10 cellular contexts compared by ENCODE assay signal in the genomic region with DNA sequence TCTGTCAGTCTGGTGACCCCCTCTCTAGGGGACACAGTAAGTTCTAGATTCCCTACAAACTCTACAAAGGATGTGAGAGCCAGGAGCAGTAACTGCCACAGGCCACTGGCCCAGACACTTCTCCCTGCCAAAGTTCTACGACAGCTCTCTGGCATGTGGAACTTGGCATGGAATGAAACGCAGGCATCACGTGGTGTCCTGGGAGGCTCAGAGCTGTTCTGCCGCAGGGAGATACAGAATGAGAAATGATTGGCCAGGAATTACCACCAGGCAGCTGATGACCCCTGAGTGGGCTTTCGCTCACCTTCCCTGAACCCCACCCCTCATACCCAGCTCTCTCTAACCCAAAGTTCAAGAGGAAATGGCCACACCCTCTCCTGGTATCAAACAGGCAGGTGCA. TPM values are rescaled to one million over a fixed set of nuclear protein-coding genes. Genes with fewer than 3 reads are reported as not detected.
DNase-seq lines count a peak whose midpoint lies in the region; ATAC-seq and TF ChIP-seq lines count a peak whose summit lies in the region.
"Had no signal": no experiment of that assay in that cellular context is flagged by ENCODE, and none has a peak within 500 bp of the region (broad histone marks: within the 10 kb centered on the region; RNA-seq: fewer than 3 reads in every experiment).

No MANE protein-coding gene starts in this region.

- H2AFZ ChIP-seq in hepatocyte = no peak overlapping the region

- intact Hi-C loops in body of pancreas (cut with DNase I) (no loop called here), sigmoid colon (cut with DNase I) (loop anchor here (5.0 to 10.0 kb wide), 8 partner anchors 78 to 1063 kb away; partner anchors contain the start of genes DNAJC1 and PIP4K2A)

- H3K36me3 ChIP-seq in body of pancreas (replicated peaks in 1 of 2; ENCODE audit: insufficient read depth in 1 of 2, low read depth in 2 of 2) (no peaks in the 10 kb centered on the region), hepatocyte (replicated peaks; ENCODE audit: insufficient read depth, low read depth) (no peaks in the 10 kb centered on the region), sigmoid colon (no peaks in the 10 kb centered on the region), WERI-Rb-1 (no peaks in the 10 kb centered on the region)

- no peaks in the 10 kb centered on the region for H3K9me2 ChIP-seq in hepatocyte (replicated peaks; ENCODE audit: insufficient read depth)

- H3K9me3 ChIP-seq in body of pancreas (no peaks in the 10 kb centered on the region), hepatocyte (ENCODE audit: low read depth) (no peaks in the 10 kb centered on the region), sigmoid colon (no peaks in the 10 kb centered on the region), WERI-Rb-1 (ENCODE audit: severe bottlenecking) (no peaks in the 10 kb centered on the region)

- peak in 1 of 4 donors; percentile 55 for TF ChIP-seq EP300 in sigmoid colon (IDR thresholded peaks at IDR 0.05)

- DNase-seq in H4 (ENCODE audit: low spot score) = peak; percentile 83
- DNase-seq in body of pancreas = peak; percentile 86 to 91 (median 90)
- peak; percentile 39 for DNase-seq in hepatocyte (ENCODE audit: low spot score)
- DNase-seq in sigmoid colon = peak; percentile 90
- no peak for DNase-seq in D341Med (ENCODE audit: low spot score)
- DNase-seq in WERI-Rb-1 = no peak
- DNase-seq: activated effector memory CD4-positive, alpha-beta T cell treated with Interleukin-2 at 50 U/mL for 16 hours; NCI-H2081 had no signal

- no peak overlapping the region for H3K4me2 ChIP-seq in hepatocyte

- H3K4me1 ChIP-seq in body of pancreas = peaks cover 31% of the 10 kb centered on the region
- H3K4me1 ChIP-seq in hepatocyte (ENCODE audit: insufficient read depth) = no peaks in the 10 kb centered on the region
- peaks cover 0 to 41% (median 34%) of the 10 kb centered on the region in 4 donors for H3K4me1 ChIP-seq in sigmoid colon

- peak; percentile 97 for ATAC-seq in body of pancreas
- ATAC-seq in HG02973 (IDR thresholded peaks at IDR 0.05; ENCODE audit: unreplicated experiment) = no peak
- ATAC-seq in GM19324 (IDR thresholded peaks at IDR 0.05; ENCODE audit: low FRiP score, unreplicated experiment) = no peak

- H3K27ac ChIP-seq in body of pancreas = peak overlapping the region; percentile 52 to 81 (median 65)
- peak overlapping the region; percentile 56 for H3K27ac ChIP-seq in hepatocyte
- peak overlapping the region; percentile 4 to 79 (median 40) for H3K27ac ChIP-seq in sigmoid colon
- no peak overlapping the region for H3K27ac ChIP-seq in WERI-Rb-1

- TF ChIP-seq CTCF in body of pancreas (IDR thresholded peaks at IDR 0.05) (peak in 3 of 7 experiments; percentile 2 to 22 (median 22)), hepatocyte (IDR thresholded peaks at IDR 0.05; ENCODE audit: poor library complexity) (no peak), sigmoid colon (IDR thresholded peaks at IDR 0.05) (no peak), WERI-Rb-1 (IDR thresholded peaks at IDR 0.05; ENCODE audit: low read depth, low read length) (no peak)

- 0 to 10% methylated on average over 5 of the region's 5 CpGs for WGBS in body of pancreas, 2 donors
- 70% methylated on average over 5 of the region's 5 CpGs for WGBS in hepatocyte (ENCODE audit: low lambda C conversion rate, missing lambda C conversion rate)
- 10 to 58% methylated on average over 5 of the region's 5 CpGs for WGBS in sigmoid colon, 2 donors

- peak in 1 of 3 donors; percentile 3 for TF ChIP-seq POLR2A in body of pancreas (IDR thresholded peaks at IDR 0.05)
- TF ChIP-seq POLR2A in sigmoid colon (IDR thresholded peaks at IDR 0.05) = no peak

- no peak overlapping the region for H3K4me3 ChIP-seq in body of pancreas
- no peak overlapping the region for H3K4me3 ChIP-seq in hepatocyte
- no peak overlapping the region for H3K4me3 ChIP-seq in sigmoid colon
- no peak overlapping the region for H3K4me3 ChIP-seq in WERI-Rb-1 (ENCODE audit: low read depth, low read length)

- H3K27me3 ChIP-seq in body of pancreas (no peaks in the 10 kb centered on the region), hepatocyte (no peaks in the 10 kb centered on the region), sigmoid colon (no peaks in the 10 kb centered on the region), WERI-Rb-1 (ENCODE audit: insufficient read depth, low read depth, severe bottlenecking) (no peaks in the 10 kb centered on the region)

- no peaks in the 10 kb centered on the region for H4K20me1 ChIP-seq in hepatocyte (ENCODE audit: insufficient read depth, poor library complexity, severe bottlenecking)

- H3K79me2 ChIP-seq in hepatocyte = no peaks in the 10 kb centered on the region

RNA-seq across cellular contexts. Expression of gene MSRB2, which starts 29.8 kb away (rescaled TPM):
- total RNA-seq in H4 (2014; rRNA removed; shearing (Covaris generic)) = 11.5 and 13.7 TPM in 2 replicates
- total RNA-seq in body of pancreas (1 to 10 TPM; 4.9 to 6.3 TPM), hepatocyte (23.6 and 26.4 TPM in 2 replicates), sigmoid colon (10 to 100 TPM; 32.7 to 56.3 (median 47.0) TPM)
- polyA plus RNA-seq in hepatocyte (83.5 and 90.2 TPM in 2 replicates), sigmoid colon (10 to 100 TPM; 16.6 to 22.4 (median 17.4) TPM)

Comparison
In these comparisons a context has a peak if more than half of its experiments do, and no peak if none do; other contexts are left out.
1. DNase-seq: peak in H4 (single experiment), body of pancreas (4 of 4), hepatocyte (single experiment) and sigmoid colon (single experiment); none in D341Med (single experiment) and WERI-Rb-1 (single experiment).